Comparison of ENCODE assay signal across 1 cellular context in the genomic region with DNA sequence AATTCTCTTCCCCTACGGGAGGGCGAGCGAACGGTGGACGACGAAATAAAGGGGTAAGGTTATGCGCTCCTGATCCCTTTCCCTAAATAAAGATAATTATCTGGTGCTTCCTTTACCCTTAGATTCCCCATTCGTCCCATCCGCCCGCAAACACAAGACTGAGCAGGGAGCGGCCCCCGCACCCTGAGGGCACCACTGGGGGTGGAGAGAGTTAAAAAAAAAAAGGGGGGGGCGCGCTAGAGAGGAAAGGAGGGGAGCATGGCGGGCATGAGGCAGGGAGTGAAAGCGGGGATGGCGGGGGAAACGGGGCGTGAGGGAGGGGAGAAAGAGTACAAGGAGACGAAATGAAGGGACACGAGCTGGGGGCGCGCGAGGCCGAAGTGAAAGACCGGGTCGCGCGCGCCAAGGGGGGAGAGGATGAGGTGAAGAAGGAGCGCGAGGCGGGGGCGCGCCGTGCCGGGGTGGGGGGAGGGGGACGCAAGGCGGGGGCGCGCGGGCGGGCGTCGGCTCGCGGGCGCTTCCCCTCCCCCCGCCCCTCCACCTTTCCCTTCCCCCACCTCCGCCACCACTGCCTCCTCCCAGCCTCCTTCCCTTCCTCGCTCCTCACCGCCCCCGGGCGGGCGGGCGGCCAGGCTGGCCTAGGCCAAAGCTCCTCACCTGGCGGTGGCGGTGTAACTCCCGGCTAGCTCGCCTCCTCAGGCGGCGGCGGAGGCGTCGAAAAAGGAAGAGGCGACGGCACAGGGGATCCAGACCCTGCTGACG.
TF ChIP-seq lines count a peak whose summit lies in the region.

No MANE protein-coding gene starts in this region.

TF ChIP-seq in A549, 52 proteins besides CTCF, POLR2A, EP300 and RAD21:
- 0 out of 3 replicates have a peak, but pooled peaks have one; percentile 6 for TF ChIP-seq SMC3 (IDR thresholded peaks at IDR 0.05)
- TF ChIP-seq PHF8 (IDR thresholded peaks at IDR 0.05; ENCODE audit: borderline replicate concordance, low read depth): peak; percentile 39; the same call in 1 of the 2 replicates
- TF ChIP-seq FOXS1 (CRISPR knock-in tag; IDR thresholded peaks at IDR 0.05): no peak
TF ChIP-seq in A549: peak in this region for 2.
